In genomic region chr11:12693075-12693473, GRCh38 we compare ENCODE assay signal across 9 cellular contexts. TPM values are rescaled to one million over a fixed set of nuclear protein-coding genes. Genes with fewer than 3 reads are reported as not detected.
A peak's percentile ranks its signal among the peaks of the same experiment; 100 is the strongest.
DNase-seq lines count a peak whose midpoint lies in the region; ATAC-seq and TF ChIP-seq lines count a peak whose summit lies in the region.
"Had no signal": no experiment of that assay in that cellular context is flagged by ENCODE, and none has a peak within 500 bp of the region (broad histone marks: within the 10 kb centered on the region; RNA-seq: fewer than 3 reads in every experiment).

No MANE protein-coding gene starts in this region.

- no peaks in the 10 kb centered on the region for H3K27me3 Mint-ChIP-seq in type B pancreatic cell

- H3K4me1 Mint-ChIP-seq in type B pancreatic cell (ENCODE audit: unreplicated experiment): peaks cover 90% of the 10 kb centered on the region

- H3K9me3 ChIP-seq in ectodermal cell (ENCODE audit: control insufficient read depth, low read length): no peaks in the 10 kb centered on the region
- no peaks in the 10 kb centered on the region for H3K9me3 ChIP-seq in mesodermal cell (ENCODE audit: control insufficient read depth, low read length)
- H3K9me3 ChIP-seq: neutrophil had no signal

- peaks cover 58% of the 10 kb centered on the region for H3K4me1 ChIP-seq in ectodermal cell (ENCODE audit: control insufficient read depth, insufficient read depth, low read length)
- H3K4me1 ChIP-seq in mesodermal cell (ENCODE audit: control insufficient read depth, insufficient read depth, low read length, poor library complexity, severe bottlenecking): peaks cover 92% of the 10 kb centered on the region

- H3K36me3 ChIP-seq in ectodermal cell (ENCODE audit: control insufficient read depth, insufficient read depth, low read length): no peaks in the 10 kb centered on the region
- peaks cover 14% of the 10 kb centered on the region for H3K36me3 ChIP-seq in mesodermal cell (ENCODE audit: control insufficient read depth, insufficient read depth, low read length)
- H3K36me3 ChIP-seq: neutrophil had no signal

- H3K9me3 Mint-ChIP-seq in type B pancreatic cell: no peaks in the 10 kb centered on the region

- peaks cover 14% of the 10 kb centered on the region for H3K36me3 Mint-ChIP-seq in type B pancreatic cell

- no peaks in the 10 kb centered on the region for H3K27me3 ChIP-seq in ectodermal cell (ENCODE audit: control insufficient read depth, insufficient read depth, low read length, poor library complexity, severe bottlenecking)

- H3K27ac ChIP-seq in RWPE1: peak overlapping the region; percentile 97
- peak overlapping the region; percentile 75 for H3K27ac ChIP-seq in ectodermal cell (ENCODE audit: insufficient read depth, low read depth, low read length, poor library complexity, severe bottlenecking)
- peak overlapping the region; percentile 99 for H3K27ac ChIP-seq in mesodermal cell (ENCODE audit: low read depth, low read length, severe bottlenecking)
- H3K27ac ChIP-seq: neutrophil had no signal

- peak overlapping the region; percentile 79 for H3K4me3 Mint-ChIP-seq in type B pancreatic cell

- TF ChIP-seq CTCF in RWPE1 (conservative IDR thresholded peaks at IDR 0.05; ENCODE audit: low read depth): no peak
- TF ChIP-seq CTCF in type B pancreatic cell (conservative IDR thresholded peaks at IDR 0.05): no peak

- no peak for DNase-seq in RWPE1 (ENCODE audit: low spot score)
- DNase-seq in type B pancreatic cell (ENCODE audit: extremely low spot score, unreplicated experiment): no peak
- DNase-seq in activated CD4-positive, alpha-beta T cell treated with anti-CD3 and anti-CD28 coated beads, Interleukin-2, amount 50 U/mL, for 1 hour: no peak
- DNase-seq in NCI-H82 (lab: John Stamatoyannopoulos, UW): no peak
- DNase-seq: activated CD4-positive, CD25-positive, alpha-beta regulatory T cell treated with anti-CD3 and anti-CD28 coated beads, Interleukin-2, amount 50 U/mL, for 72 hours had no signal

- CTCF ChIA-PET in RWPE1 (lab: Yijun Ruan, JAX): interaction anchor here (0.5 kb wide), 1 partner anchor 76 kb away, joined by 4 read pairs; no protein-coding TSS in a partner anchor

- no peak for ATAC-seq in HG02763 (IDR thresholded peaks at IDR 0.05; ENCODE audit: unreplicated experiment)

- no peak overlapping the region for H3K4me3 ChIP-seq in ectodermal cell (ENCODE audit: insufficient read depth, low read depth, low read length)
- H3K4me3 ChIP-seq in mesodermal cell (ENCODE audit: extremely low read depth, insufficient read depth, low read length, poor library complexity, severe bottlenecking): no peak overlapping the region

- POLR2A ChIA-PET in RWPE1 (lab: Yijun Ruan, JAX; ENCODE audit: low non-redundant PET): no interaction called here

- WGBS in ectodermal cell, 2 experiments: 91 to 94% methylated on average over 5 of the region's 5 CpGs
- WGBS in mesodermal cell (ENCODE audit: insufficient coverage in 2 of 2), 2 experiments: 84 to 91% methylated on average over 5 of the region's 5 CpGs

- peak overlapping the region; percentile 98 for H3K27ac Mint-ChIP-seq in type B pancreatic cell

RNA-seq across cellular contexts. Expression of gene TEAD1, which starts 18.9 kb away (rescaled TPM):
- 109 TPM for polyA plus RNA-seq in ectodermal cell (2013, experiment 1 of 4)
- polyA plus RNA-seq in ectodermal cell (2013, experiment 2 of 4): 109 TPM
- polyA plus RNA-seq in ectodermal cell (2013, experiment 3 of 4): 86.7 TPM
- polyA plus RNA-seq in ectodermal cell (2013, experiment 4 of 4): 104 TPM
- polyA plus RNA-seq in mesodermal cell (2013, experiment 1 of 2): 136 TPM
- polyA plus RNA-seq in mesodermal cell (2013, experiment 2 of 2): 133 TPM
- total RNA-seq in type B pancreatic cell (ENCODE audit: low replicate concordance): 91.8 and 99.3 TPM in 2 replicates
